Comparison of ENCODE assay signal across 2 cellular contexts in genomic region chr13:32302461-32302860, GRCh38.
A peak's percentile ranks its signal among the peaks of the same experiment; 100 is the strongest.
TF ChIP-seq lines count a peak whose summit lies in the region.

No MANE protein-coding gene starts in this region.

TF ChIP-seq in HepG2, 621 proteins besides CTCF, POLR2A, EP300 and RAD21:
- TF ChIP-seq ZBTB34 (CRISPR knock-in tag; IDR thresholded peaks at IDR 0.05) (no peak), ZNF75D (CRISPR knock-in tag; IDR thresholded peaks at IDR 0.05; ENCODE audit: borderline replicate concordance) (no peak), ZNF629 (CRISPR knock-in tag; conservative IDR thresholded peaks at IDR 0.05) (peak; percentile 83)

TF ChIP-seq in K562, 482 proteins besides CTCF, POLR2A, EP300 and RAD21:
- TF ChIP-seq DDX20 (tag; IDR thresholded peaks at IDR 0.05; ENCODE audit: low read depth): no peak
- TF ChIP-seq ZNF436 (CRISPR knock-in tag; IDR thresholded peaks at IDR 0.05): no peak
- no peak for TF ChIP-seq ZNF586 (CRISPR knock-in tag; conservative IDR thresholded peaks at IDR 0.05)
- TF ChIP-seq ZNF121 (CRISPR knock-in tag; conservative IDR thresholded peaks at IDR 0.05): no peak
- no peak for TF ChIP-seq MYNN (IDR thresholded peaks at IDR 0.05)
- TF ChIP-seq MYNN (CRISPR knock-in tag; IDR thresholded peaks at IDR 0.05): no peak
- TF ChIP-seq RBM25 (IDR thresholded peaks at IDR 0.05; ENCODE audit: low read depth, low read length, severe bottlenecking): peak; percentile 80
- TF ChIP-seq TCF7 (IDR thresholded peaks at IDR 0.05; ENCODE audit: borderline replicate concordance): no peak
- TF ChIP-seq POLR2AphosphoS2 (IDR thresholded peaks at IDR 0.05; ENCODE audit: low read length): no peak
